Comparison of ENCODE assay signal across 7 cellular contexts in genomic region chr10:28896791-28897409, GRCh38.
DNase-seq lines count a peak whose midpoint lies in the region; ATAC-seq and TF ChIP-seq lines count a peak whose summit lies in the region.
"Not testable (repeated sequence)": the region's sequence is repeated elsewhere in the genome, so short reads cannot be mapped to it uniquely, and the experiment has no call there.

No MANE protein-coding gene starts in this region.

- not testable (repeated sequence) for H3K27me3 Mint-ChIP-seq in Caco-2 (ENCODE audit: insufficient read depth, unreplicated experiment); endothelial cell (ENCODE audit: unreplicated experiment); nephron (ENCODE audit: low read depth)
- peaks cover 11% of the 10 kb centered on the region for H3K27me3 Mint-ChIP-seq in brain

- not testable (repeated sequence) for H4K91ac ChIP-seq in neuronal stem cell (ENCODE audit: low read depth, low read length, poor library complexity)

- not testable (repeated sequence) for H3K27me3 ChIP-seq in Caco-2 (replicated peaks; ENCODE audit: control insufficient read depth, insufficient read depth, low read length); heart left ventricle; neuronal stem cell (ENCODE audit: control insufficient read depth in 3 of 3, insufficient read depth in 3 of 3, low read depth in 1 of 3, low read length in 3 of 3)

- not testable (repeated sequence) for H3K4me3 ChIP-seq in Caco-2 (ENCODE audit: low read depth, low read length); neuronal stem cell (ENCODE audit: low read length in 2 of 2)
- H3K4me3 ChIP-seq in heart left ventricle, result peak overlapping the region in 1 of 12 donors; percentile 5

- H3K36me3 Mint-ChIP-seq in Caco-2 (ENCODE audit: insufficient read depth, unreplicated experiment); brain; endothelial cell (ENCODE audit: low read depth, unreplicated experiment); nephron (ENCODE audit: low read depth): not testable (repeated sequence)

- H2BK120ac ChIP-seq in neuronal stem cell (ENCODE audit: low read depth, low read length), result not testable (repeated sequence)

- 82 to 92% (median 88%) methylated on average over 13 to 44 of the region's 44 CpGs for WGBS in heart left ventricle, 4 donors
- no CpG with 5 or more reads among the region's 44 CpGs for WGBS in neuronal stem cell (ENCODE audit: extremely low coverage in 2 of 2, insufficient read length in 2 of 2, insufficient replicate concordance in 1 of 2), 2 donors

- peak overlapping the region in 8 of 12 donors; percentile 35 to 80 (median 66) for H3K27ac ChIP-seq in heart left ventricle
- H3K27ac ChIP-seq in neuronal stem cell (replicated peaks; ENCODE audit: low read length), result not testable (repeated sequence)

- not testable (repeated sequence) for H3K36me3 ChIP-seq in Caco-2 (ENCODE audit: control insufficient read depth, insufficient read depth, low read length); heart left ventricle; neuronal stem cell (replicated peaks in 1 of 2; ENCODE audit: control insufficient read depth in 2 of 2, insufficient read depth in 2 of 2, low read length in 2 of 2)

- H3K9me3 ChIP-seq in Caco-2; heart left ventricle; neuronal stem cell (replicated peaks in 1 of 2; ENCODE audit: control insufficient read depth in 2 of 2, insufficient read depth in 1 of 2, low read depth in 1 of 2, low read length in 2 of 2): not testable (repeated sequence)

- not testable (repeated sequence) for TF ChIP-seq CTCF in Caco-2 (IDR thresholded peaks at IDR 0.05; ENCODE audit: insufficient read depth in 1 of 2, low read depth in 1 of 2, low read length in 1 of 2, severe bottlenecking in 1 of 2, unreplicated experiment in 1 of 2); brain (conservative IDR thresholded peaks at IDR 0.05); endothelial cell (IDR thresholded peaks at IDR 0.05; ENCODE audit: unreplicated experiment); heart left ventricle (IDR thresholded peaks at IDR 0.05); nephron (IDR thresholded peaks at IDR 0.05; ENCODE audit: unreplicated experiment in 3 of 3)

- H3K9ac ChIP-seq in neuronal stem cell (ENCODE audit: low read depth, low read length, poor library complexity), result not testable (repeated sequence)

- intact Hi-C loops in Caco-2 (cut with micrococcal nuclease; ENCODE audit: unreplicated experiment); left ventricle myocardium superior (cut with micrococcal nuclease): not testable (repeated sequence)
- intact Hi-C loops in heart left ventricle (cut with DNase I), result loop anchor here in 2 of 10 donors (2.0 to 10.0 kb wide), 3 partner anchors 90 to 222 kb away; partner anchors contain the start of gene BAMBI (in 1 of the 2)

- not testable (repeated sequence) for H3K4me3 Mint-ChIP-seq in Caco-2 (ENCODE audit: unreplicated experiment); nephron
- H3K4me3 Mint-ChIP-seq in brain (peak overlapping the region in 3 of 5 experiments; percentile 44 to 53 (median 46)), endothelial cell (ENCODE audit: unreplicated experiment) (peak overlapping the region; percentile 22)

- BruUV-seq in Caco-2 (replicated peaks; lab: Mats Ljungman, UMichigan), result not testable (repeated sequence)

- CTCF ChIA-PET in Caco-2 (lab: Charles Lee), result not testable (repeated sequence)

- H3K4me1 ChIP-seq in Caco-2; heart left ventricle; neuronal stem cell (ENCODE audit: control insufficient read depth in 2 of 2, insufficient read depth in 1 of 2, low read depth in 1 of 2, low read length in 2 of 2): not testable (repeated sequence)

- not testable (repeated sequence) for TF ChIP-seq POLR2A in heart left ventricle (IDR thresholded peaks at IDR 0.05)

- H3K18ac ChIP-seq in neuronal stem cell (ENCODE audit: low read length), result peak overlapping the region; percentile 44

- not testable (repeated sequence) for H3K4me1 Mint-ChIP-seq in Caco-2 (ENCODE audit: low read depth, unreplicated experiment); endothelial cell (ENCODE audit: unreplicated experiment)
- H3K4me1 Mint-ChIP-seq in brain (peaks cover 23% of the 10 kb centered on the region), nephron (peaks cover 11% of the 10 kb centered on the region)

- H3K27ac Mint-ChIP-seq in Caco-2 (ENCODE audit: unreplicated experiment), result peak overlapping the region; percentile 21
- peak overlapping the region in 4 of 5 experiments; percentile 27 to 88 (median 57) for H3K27ac Mint-ChIP-seq in brain
- H3K27ac Mint-ChIP-seq in endothelial cell (ENCODE audit: unreplicated experiment), result peak overlapping the region; percentile 34
- peak overlapping the region in 2 of 3 experiments; percentile 25 to 26 for H3K27ac Mint-ChIP-seq in nephron

- H3K4ac ChIP-seq in neuronal stem cell (ENCODE audit: low read length), result not testable (repeated sequence)

- not testable (repeated sequence) for H3K79me1 ChIP-seq in neuronal stem cell (ENCODE audit: low read depth, low read length)

- not testable (repeated sequence) for H2BK5ac ChIP-seq in neuronal stem cell (ENCODE audit: low read length)

- not testable (repeated sequence) for H4K8ac ChIP-seq in neuronal stem cell (ENCODE audit: low read depth, low read length)

- not testable (repeated sequence) for DNase-seq in Caco-2; endothelial cell (ENCODE audit: low spot score); heart left ventricle; neuronal stem cell (ENCODE audit: low spot score)
- peak; percentile 57 for DNase-seq in left ventricle myocardium superior

- peak in 1 of 4 donors; percentile 42 for ATAC-seq in heart left ventricle
- ATAC-seq in left ventricle myocardium superior, result peak; percentile 8

- not testable (repeated sequence) for H2BK15ac ChIP-seq in neuronal stem cell (ENCODE audit: low read length)

- H2AFZ ChIP-seq in neuronal stem cell (ENCODE audit: low read length), result not testable (repeated sequence)

- H3K23ac ChIP-seq in neuronal stem cell (ENCODE audit: low read depth, low read length, poor library complexity), result not testable (repeated sequence)

- not testable (repeated sequence) for H3K4me2 ChIP-seq in neuronal stem cell (ENCODE audit: insufficient read depth, low read length, poor library complexity, severe bottlenecking)

- not testable (repeated sequence) for H3K14ac ChIP-seq in neuronal stem cell (ENCODE audit: low read length)

- H2AK5ac ChIP-seq in neuronal stem cell (ENCODE audit: low read depth, low read length), result not testable (repeated sequence)

- POLR2A ChIA-PET in Caco-2 (lab: Charles Lee), result not testable (repeated sequence)

- H2BK12ac ChIP-seq in neuronal stem cell (ENCODE audit: low read length), result not testable (repeated sequence)

- not testable (repeated sequence) for H3K9me3 Mint-ChIP-seq in Caco-2 (ENCODE audit: unreplicated experiment); endothelial cell (ENCODE audit: unreplicated experiment); nephron
- peaks cover 0 to 11% (median 0%) of the 10 kb centered on the region in 5 experiments for H3K9me3 Mint-ChIP-seq in brain
